Comparison of ENCODE assay signal across 15 cellular contexts in genomic region chr10:4132216-4132556, GRCh38.
DNase-seq lines count a peak whose midpoint lies in the region; ATAC-seq, FAIRE-seq and TF ChIP-seq lines count a peak whose summit lies in the region.
"Had no signal": no experiment of that assay in that cellular context is flagged by ENCODE, and none has a peak within 500 bp of the region (broad histone marks: within the 10 kb centered on the region; RNA-seq: fewer than 3 reads in every experiment).

No MANE protein-coding gene starts in this region.

- H3K27ac Mint-ChIP-seq in astrocyte (ENCODE audit: unreplicated experiment) = no peak overlapping the region
- H3K27ac Mint-ChIP-seq: activated T-cell treated with anti-CD3 and anti-CD28 coated beads, Interleukin-2, amount 50 U/mL, for 72 hours; HFFc6; nephron had no signal

- H3K4me1 ChIP-seq in heart left ventricle (peaks cover 0 to 68% (median 16%) of the 10 kb centered on the region in 12 donors), astrocyte (ENCODE audit: insufficient read depth, low read length) (peaks cover 27% of the 10 kb centered on the region), mucosa of rectum (ENCODE audit: control insufficient read depth in 2 of 2, insufficient read depth in 2 of 2, low read length in 2 of 2) (peaks cover 7 to 12% of the 10 kb centered on the region in 2 donors), upper lobe of right lung (peaks cover 33% of the 10 kb centered on the region)

- H3K4me3 ChIP-seq in heart left ventricle (no peak overlapping the region), astrocyte (ENCODE audit: insufficient read depth, low read depth, low read length) (peak overlapping the region; percentile 27), mucosa of rectum (ENCODE audit: low read length in 2 of 2) (peak overlapping the region in 1 of 2 donors; percentile 14), upper lobe of right lung (no peak overlapping the region), dorsolateral prefrontal cortex (no peak overlapping the region)
- H3K4me3 ChIP-seq: A549 had no signal

- DNase-seq in heart left ventricle (no peak), cardiac septum (ENCODE audit: low spot score) (no peak), astrocyte (ENCODE audit: low read depth) (no peak), upper lobe of right lung (no peak), dorsolateral prefrontal cortex (no peak), amniotic stem cell (lab: John Stamatoyannopoulos, UW) (no peak), G401 (ENCODE audit: low spot score) (no peak)
- DNase-seq: kidney; NK-92 treated with Interleukin-12 subunit alpha and Interleukin-12 subunit beta, amount 100 ng/mL, for 24 hours had no signal

- intact Hi-C loops in heart left ventricle (cut with DNase I) (no loop called here), cardiac septum (cut with DNase I) (no loop called here), upper lobe of right lung (cut with DNase I) (no loop called here), dorsolateral prefrontal cortex (cut with DNase I) (no loop called here)

- WGBS in heart left ventricle, 4 donors = 95 to 100% (median 98%) methylated on average over 1 of the region's 1 CpG

- no peak for TF ChIP-seq CTCF in heart left ventricle (IDR thresholded peaks at IDR 0.05)
- TF ChIP-seq CTCF in astrocyte (IDR thresholded peaks at IDR 0.05; ENCODE audit: insufficient read depth, low read depth, low read length) = no peak
- no peak for TF ChIP-seq CTCF in upper lobe of right lung (IDR thresholded peaks at IDR 0.05)
- no peak for TF ChIP-seq CTCF in dorsolateral prefrontal cortex (IDR thresholded peaks at IDR 0.05 in 54 of 56, conservative IDR thresholded peaks at IDR 0.05 in 2 of 56; ENCODE audit: low read depth in 1 of 56, partially characterized antibody in 56 of 56)

- TF ChIP-seq POLR2A in heart left ventricle (IDR thresholded peaks at IDR 0.05) = no peak

- no peak overlapping the region for H3K4me3 Mint-ChIP-seq in astrocyte (ENCODE audit: unreplicated experiment)
- H3K4me3 Mint-ChIP-seq: activated T-cell treated with anti-CD3 and anti-CD28 coated beads, Interleukin-2, amount 50 U/mL, for 72 hours; HFFc6; nephron had no signal

- H3K9me3 ChIP-seq in heart left ventricle (no peaks in the 10 kb centered on the region), astrocyte (ENCODE audit: insufficient read depth, low read depth, low read length) (no peaks in the 10 kb centered on the region), mucosa of rectum (ENCODE audit: control insufficient read depth in 2 of 2, low read length in 2 of 2) (peaks cover 0 to 3% of the 10 kb centered on the region in 2 donors), upper lobe of right lung (no peaks in the 10 kb centered on the region)
- H3K9me3 ChIP-seq: A549 had no signal

- H3K27me3 Mint-ChIP-seq in astrocyte (ENCODE audit: low read depth, unreplicated experiment) = no peaks in the 10 kb centered on the region

- peaks cover 4% of the 10 kb centered on the region for H3K9me3 Mint-ChIP-seq in astrocyte (ENCODE audit: unreplicated experiment)
- H3K9me3 Mint-ChIP-seq: HFFc6, nephron had no signal

- ATAC-seq in heart left ventricle (peak in 1 of 4 donors; percentile 26), upper lobe of right lung (no peak)

- FAIRE-seq in astrocyte (lab: Jason Lieb, UNC) = no peak
- FAIRE-seq: A549 had no signal

- H3K9ac ChIP-seq in astrocyte (ENCODE audit: low read length) (peak overlapping the region; percentile 79), mucosa of rectum (ENCODE audit: low read depth in 1 of 2, low read length in 2 of 2) (peak overlapping the region in 1 of 2 donors; percentile 2)

- H3K27ac ChIP-seq in heart left ventricle = peak overlapping the region in 9 of 12 donors; percentile 4 to 92 (median 49)
- peak overlapping the region; percentile 60 for H3K27ac ChIP-seq in astrocyte (ENCODE audit: low read depth, low read length)
- H3K27ac ChIP-seq in mucosa of rectum (ENCODE audit: low read depth in 2 of 2, low read length in 2 of 2) = peak overlapping the region; percentile 43 to 51
- peak overlapping the region; percentile 9 for H3K27ac ChIP-seq in upper lobe of right lung
- H3K27ac ChIP-seq in dorsolateral prefrontal cortex = peak overlapping the region in 5 of 59 donors; percentile 37 to 62 (median 44)
- H3K27ac ChIP-seq: foreskin keratinocyte had no signal

- peak overlapping the region; percentile 73 for H3K4me2 ChIP-seq in astrocyte (ENCODE audit: low read length)

- no peaks in the 10 kb centered on the region for H3K36me3 ChIP-seq in heart left ventricle
- no peaks in the 10 kb centered on the region for H3K36me3 ChIP-seq in astrocyte (ENCODE audit: insufficient read depth, low read length)
- no peaks in the 10 kb centered on the region for H3K36me3 ChIP-seq in mucosa of rectum (ENCODE audit: control insufficient read depth in 2 of 2, insufficient read depth in 2 of 2, low read length in 2 of 2)
- no peaks in the 10 kb centered on the region for H3K36me3 ChIP-seq in upper lobe of right lung

- no peaks in the 10 kb centered on the region for H3K36me3 Mint-ChIP-seq in astrocyte (ENCODE audit: low read depth, unreplicated experiment)

- no peaks in the 10 kb centered on the region for H3K79me2 ChIP-seq in astrocyte (ENCODE audit: insufficient read depth, low read length)

- in situ Hi-C loops in G401 (cut with HindIII; ENCODE audit: low sequenced_read_pairs) = no loop called here

- H4K20me1 ChIP-seq in astrocyte (ENCODE audit: insufficient read depth, low read length) = no peaks in the 10 kb centered on the region

- peak overlapping the region; percentile 27 for H2AFZ ChIP-seq in astrocyte (ENCODE audit: low read depth, low read length)

- no peaks in the 10 kb centered on the region for H3K27me3 ChIP-seq in heart left ventricle
- H3K27me3 ChIP-seq in astrocyte (ENCODE audit: insufficient read depth, low read length) = no peaks in the 10 kb centered on the region
- no peaks in the 10 kb centered on the region for H3K27me3 ChIP-seq in mucosa of rectum (ENCODE audit: control insufficient read depth in 2 of 2, insufficient read depth in 2 of 2, low read length in 2 of 2)
- H3K27me3 ChIP-seq in upper lobe of right lung = no peaks in the 10 kb centered on the region
- peaks cover 0 to 3% (median 0%) of the 10 kb centered on the region in 45 donors for H3K27me3 ChIP-seq in dorsolateral prefrontal cortex
- H3K27me3 ChIP-seq: foreskin keratinocyte had no signal

- H3K4me1 Mint-ChIP-seq in astrocyte (ENCODE audit: low read depth, unreplicated experiment) = peaks cover 13% of the 10 kb centered on the region
- H3K4me1 Mint-ChIP-seq: nephron had no signal
